In the genomic region with DNA sequence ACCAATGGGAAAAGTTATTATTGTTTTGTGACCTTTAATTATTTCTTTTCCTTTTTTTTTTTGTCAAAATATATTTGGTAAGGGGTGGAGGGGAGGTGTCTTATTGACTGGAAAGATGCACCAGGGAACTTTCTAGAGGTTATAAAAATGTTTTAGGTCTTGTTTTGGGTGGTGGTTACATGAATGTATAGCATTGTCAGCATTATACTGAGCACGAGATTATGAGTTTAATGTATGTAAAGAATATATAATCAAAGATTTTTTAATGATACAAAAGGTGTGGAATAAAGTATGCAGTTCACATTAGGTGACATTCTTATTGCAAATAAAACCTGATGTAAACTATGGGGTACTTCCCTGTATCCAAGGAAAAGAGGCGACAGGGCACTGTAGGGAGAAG, we compare ENCODE assay signal across 26 cellular contexts.
"Had no signal": no experiment of that assay in that cellular context is flagged by ENCODE, and none has a peak within 500 bp of the region (broad histone marks: within the 10 kb centered on the region; RNA-seq: fewer than 3 reads in every experiment).

No MANE protein-coding gene starts in this region.

- DNase-seq: colonic mucosa; dermis blood vessel endothelial cell; dorsolateral prefrontal cortex; effector CD4-positive, alpha-beta T cell; effector memory CD4-positive, alpha-beta T cell; erythroblast; esophagus squamous epithelium; foreskin fibroblast; foreskin melanocyte; gastrocnemius medialis; glutamatergic neuron; head of caudate nucleus; heart right ventricle; hippocampal formation; left cardiac atrium; left lung; left ventricle myocardium superior; lower lobe of right lung; mesenchymal stem cell; mucosa of descending colon; naive B cell had no signal

- H3K9me3 Mint-ChIP-seq: mesothelial cell of epicardium, naive B cell had no signal

- H3K27me3 ChIP-seq: colonic mucosa, dorsolateral prefrontal cortex, esophagus squamous epithelium, gastrocnemius medialis, heart right ventricle, left lung had no signal

- H3K4me1 ChIP-seq: colonic mucosa, gastrocnemius medialis had no signal

- H3K27ac Mint-ChIP-seq: mesothelial cell of epicardium, naive B cell had no signal

- FAIRE-seq: endothelial cell of umbilical vein, islet of Langerhans, keratinocyte had no signal

- ATAC-seq: esophagus mucosa, gastrocnemius medialis, heart right ventricle, left cardiac atrium, left lung, left ventricle myocardium superior, lower lobe of right lung, mucosa of descending colon had no signal

- H3K36me3 Mint-ChIP-seq: mesothelial cell of epicardium, naive B cell had no signal

- H3K4me3 Mint-ChIP-seq: mesothelial cell of epicardium, naive B cell had no signal

- H3K36me3 ChIP-seq: colonic mucosa, esophagus squamous epithelium, gastrocnemius medialis, heart right ventricle, left lung, lower lobe of right lung had no signal

- H3K4me3 ChIP-seq: colonic mucosa, dorsolateral prefrontal cortex, esophagus squamous epithelium, gastrocnemius medialis, heart right ventricle, left lung, lower lobe of right lung, mucosa of descending colon had no signal

- H3K9me3 ChIP-seq: colonic mucosa, esophagus squamous epithelium, gastrocnemius medialis, heart right ventricle, left lung, lower lobe of right lung, mucosa of descending colon had no signal

- H3K27ac ChIP-seq: colonic mucosa, dorsolateral prefrontal cortex, esophagus squamous epithelium, gastrocnemius medialis, heart right ventricle, left lung, lower lobe of right lung had no signal
